In the genomic region with DNA sequence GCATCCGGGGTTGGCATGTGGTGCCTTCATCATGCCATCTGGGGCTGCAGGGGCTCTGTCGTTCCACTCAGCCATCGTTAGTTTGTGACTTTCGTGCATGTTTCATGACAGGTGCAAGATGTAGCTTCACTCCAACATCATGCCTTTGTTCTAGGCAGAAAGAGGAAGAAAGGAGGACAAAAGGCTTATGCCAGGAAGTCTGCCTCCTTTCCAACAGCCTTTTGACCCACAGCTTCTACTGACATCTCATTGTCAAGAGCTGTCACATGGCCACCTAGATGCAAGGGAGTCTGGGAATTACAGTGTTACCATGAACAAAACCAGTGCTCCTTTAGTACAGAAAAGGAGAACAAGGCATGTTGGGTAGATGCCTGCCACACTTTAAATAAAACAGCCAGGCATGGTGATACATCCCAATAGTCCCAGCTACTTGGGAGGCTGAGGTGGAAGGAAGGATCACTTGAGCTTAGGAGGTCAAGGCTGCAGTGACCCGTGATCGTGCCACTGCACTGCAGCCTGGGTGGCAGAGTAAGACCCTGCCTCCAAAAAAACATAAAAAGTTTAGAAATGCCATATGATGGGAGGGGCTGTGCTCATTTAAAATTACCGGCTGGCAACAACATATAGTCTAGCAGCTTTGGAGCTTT, we compare ENCODE assay signal across 12 cellular contexts. TPM values are rescaled to one million over a fixed set of nuclear protein-coding genes. Genes with fewer than 3 reads are reported as not detected.
DNase-seq lines count a peak whose midpoint lies in the region; ATAC-seq, FAIRE-seq and TF ChIP-seq lines count a peak whose summit lies in the region.
"Had no signal": no experiment of that assay in that cellular context is flagged by ENCODE, and none has a peak within 500 bp of the region (broad histone marks: within the 10 kb centered on the region; RNA-seq: fewer than 3 reads in every experiment).

No MANE protein-coding gene starts in this region.

- H3K4me1 Mint-ChIP-seq in chondrocyte (ENCODE audit: low read depth): peaks cover 11% of the 10 kb centered on the region
- H3K4me1 Mint-ChIP-seq in activated CD8-positive, alpha-beta T cell treated with anti-CD3 and anti-CD28 coated beads, Interleukin-2, amount 10 ng/mL, durations not matched to agents 7 days and 5 days (ENCODE audit: low read depth): peaks cover 17% of the 10 kb centered on the region
- peaks cover 15 to 35% (median 24%) of the 10 kb centered on the region in 4 donors for H3K4me1 Mint-ChIP-seq in naive thymus-derived CD8-positive, alpha-beta T cell

- DNase-seq in A549 (ENCODE audit: low read depth in 1 of 2, low spot score in 1 of 2) (no peak), G401 (ENCODE audit: low spot score) (peak; percentile 63), NCI-H345 treated with DMSO at 0.1 percent for 48 hours (lab: John Stamatoyannopoulos, UW; ENCODE audit: unreplicated experiment) (peak; percentile 38), chondrocyte (ENCODE audit: low spot score) (no peak), GM10266 (ENCODE audit: extremely low spot score) (no peak)
- no peak for DNase-seq in activated CD8-positive, alpha-beta T cell treated with anti-CD3 and anti-CD28 coated beads, Interleukin-2, amount 10 ng/mL, durations not matched to agents 7 days and 5 days
- DNase-seq in naive thymus-derived CD8-positive, alpha-beta T cell: no peak
- DNase-seq: activated naive CD8-positive, alpha-beta T cell treated with anti-CD3 and anti-CD28 coated beads, Interleukin-2, amount 50 U/mL, for 24 hours; stimulated activated CD4-positive, alpha-beta T cell treated with anti-CD3 and anti-CD28 coated beads, Interleukin-2, amount 100 ng/mL, for 48 hours; WERI-Rb-1 had no signal

- peaks cover 10% of the 10 kb centered on the region for H3K36me3 Mint-ChIP-seq in chondrocyte (ENCODE audit: low read depth)
- H3K36me3 Mint-ChIP-seq in activated CD8-positive, alpha-beta T cell treated with anti-CD3 and anti-CD28 coated beads, Interleukin-2, amount 10 ng/mL, durations not matched to agents 7 days and 5 days (ENCODE audit: low read depth): peaks cover 34% of the 10 kb centered on the region
- peaks cover 0 to 34% (median 11%) of the 10 kb centered on the region in 3 donors for H3K36me3 Mint-ChIP-seq in naive thymus-derived CD8-positive, alpha-beta T cell

- TF ChIP-seq EP300 in A549 (IDR thresholded peaks at IDR 0.05): no peak

- WGBS in A549 (ENCODE audit: missing lambda C conversion rate): 68% methylated on average over 7 of the region's 7 CpGs

- peaks cover 13% of the 10 kb centered on the region for H3K4me1 ChIP-seq in A549

- H3K27me3 Mint-ChIP-seq in chondrocyte (ENCODE audit: low read depth): no peaks in the 10 kb centered on the region
- H3K27me3 Mint-ChIP-seq in activated CD8-positive, alpha-beta T cell treated with anti-CD3 and anti-CD28 coated beads, Interleukin-2, amount 10 ng/mL, durations not matched to agents 7 days and 5 days (ENCODE audit: low read depth): no peaks in the 10 kb centered on the region
- H3K27me3 Mint-ChIP-seq in naive thymus-derived CD8-positive, alpha-beta T cell: no peaks in the 10 kb centered on the region
- H3K27me3 Mint-ChIP-seq: activated naive CD8-positive, alpha-beta T cell treated with anti-CD3 and anti-CD28 coated beads, Interleukin-2, amount 50 U/mL, for 24 hours; stimulated activated memory B cell treated with anti-CD40 and anti-IgM and Interleukin-4, amounts not matched to agents 10 μg/mL and 1 μg/mL and 100 μg/mL, for 72 hours had no signal

- no peak for TF ChIP-seq POLR2A in A549 (IDR thresholded peaks at IDR 0.05; ENCODE audit: low read length)

- FAIRE-seq in A549 (lab: Jason Lieb, UNC): no peak

- in situ Hi-C loops in G401 (cut with HindIII; ENCODE audit: low sequenced_read_pairs): no loop called here

- H3K9me3 Mint-ChIP-seq in chondrocyte (ENCODE audit: low read depth): no peaks in the 10 kb centered on the region
- H3K9me3 Mint-ChIP-seq in activated CD8-positive, alpha-beta T cell treated with anti-CD3 and anti-CD28 coated beads, Interleukin-2, amount 10 ng/mL, durations not matched to agents 7 days and 5 days (ENCODE audit: insufficient read depth): no peaks in the 10 kb centered on the region
- H3K9me3 Mint-ChIP-seq in naive thymus-derived CD8-positive, alpha-beta T cell: no peaks in the 10 kb centered on the region
- H3K9me3 Mint-ChIP-seq: activated naive CD8-positive, alpha-beta T cell treated with anti-CD3 and anti-CD28 coated beads, Interleukin-2, amount 50 U/mL, for 24 hours; stimulated activated memory B cell treated with anti-CD40 and anti-IgM and Interleukin-4, amounts not matched to agents 10 μg/mL and 1 μg/mL and 100 μg/mL, for 72 hours had no signal

- TF ChIP-seq RAD21 in A549 (conservative IDR thresholded peaks at IDR 0.05 in 1 of 2, IDR thresholded peaks at IDR 0.05 in 1 of 2): no peak

- POLR2A ChIA-PET in A549 (lab: Yijun Ruan, JAX): interaction anchor here (1.2 kb wide), 1 partner anchor 156 kb away, joined by 5 read pairs; the partner anchor contains the start of gene MORC3
- POLR2A ChIA-PET in activated CD8-positive, alpha-beta T cell treated with anti-CD3 and anti-CD28 coated beads, Interleukin-2, amount 10 ng/mL, durations not matched to agents 7 days and 5 days (lab: Charles Lee): interaction anchor here (2.0 kb wide), 1 partner anchor 10 kb away, joined by 5 read pairs; no protein-coding TSS in a partner anchor
- POLR2A ChIA-PET in naive thymus-derived CD8-positive, alpha-beta T cell (lab: Charles Lee): interaction anchor here (0.6 to 1.2 kb wide), 3 partner anchors 10 to 156 kb away, joined by 3 read pairs; no protein-coding TSS in a partner anchor

- H3K4me3 Mint-ChIP-seq in chondrocyte (ENCODE audit: unreplicated experiment): no peak overlapping the region
- no peak overlapping the region for H3K4me3 Mint-ChIP-seq in activated CD8-positive, alpha-beta T cell treated with anti-CD3 and anti-CD28 coated beads, Interleukin-2, amount 10 ng/mL, durations not matched to agents 7 days and 5 days
- no peak overlapping the region for H3K4me3 Mint-ChIP-seq in naive thymus-derived CD8-positive, alpha-beta T cell
- H3K4me3 Mint-ChIP-seq: activated naive CD8-positive, alpha-beta T cell treated with anti-CD3 and anti-CD28 coated beads, Interleukin-2, amount 50 U/mL, for 24 hours; stimulated activated memory B cell treated with anti-CD40 and anti-IgM and Interleukin-4, amounts not matched to agents 10 μg/mL and 1 μg/mL and 100 μg/mL, for 72 hours had no signal

- peak overlapping the region; percentile 42 for H3K27ac Mint-ChIP-seq in chondrocyte (ENCODE audit: unreplicated experiment)
- H3K27ac Mint-ChIP-seq in activated CD8-positive, alpha-beta T cell treated with anti-CD3 and anti-CD28 coated beads, Interleukin-2, amount 10 ng/mL, durations not matched to agents 7 days and 5 days: no peak overlapping the region
- peak overlapping the region in 3 of 10 donors; percentile 11 to 73 (median 20) for H3K27ac Mint-ChIP-seq in naive thymus-derived CD8-positive, alpha-beta T cell
- H3K27ac Mint-ChIP-seq: activated naive CD8-positive, alpha-beta T cell treated with anti-CD3 and anti-CD28 coated beads, Interleukin-2, amount 50 U/mL, for 24 hours; stimulated activated memory B cell treated with anti-CD40 and anti-IgM and Interleukin-4, amounts not matched to agents 10 μg/mL and 1 μg/mL and 100 μg/mL, for 72 hours had no signal

- H3K27ac ChIP-seq in A549: no peak overlapping the region

- TF ChIP-seq CTCF in A549 (IDR thresholded peaks at IDR 0.05): no peak
- no peak for TF ChIP-seq CTCF in chondrocyte (IDR thresholded peaks at IDR 0.05)
- TF ChIP-seq CTCF in GM10266 (IDR thresholded peaks at IDR 0.05; ENCODE audit: control insufficient read depth, insufficient read depth, low read depth, missing control alignments): no peak

- CTCF ChIA-PET in A549 (lab: Yijun Ruan, JAX): interaction anchor here (1.0 to 2.4 kb wide), 4 partner anchors 9 to 45 kb away, joined by 3 to 10 read pairs (median 6); no protein-coding TSS in a partner anchor
- CTCF ChIA-PET in activated CD8-positive, alpha-beta T cell treated with anti-CD3 and anti-CD28 coated beads, Interleukin-2, amount 10 ng/mL, durations not matched to agents 7 days and 5 days (lab: Charles Lee): interaction anchor here (0.8 to 2.4 kb wide), 5 partner anchors 9 to 67 kb away, joined by 3 to 17 read pairs (median 3); no protein-coding TSS in a partner anchor

- H3K9me3 ChIP-seq in A549: no peaks in the 10 kb centered on the region

- no peak overlapping the region for H3K4me3 ChIP-seq in A549

- H3K4me2 ChIP-seq in A549: peak overlapping the region; percentile 53

- ATAC-seq in A549 (no peak), GM18873 (IDR thresholded peaks at IDR 0.05; ENCODE audit: low FRiP score, unreplicated experiment) (no peak)
- ATAC-seq in activated CD8-positive, alpha-beta T cell treated with anti-CD3 and anti-CD28 coated beads, Interleukin-2, amount 10 ng/mL, durations not matched to agents 7 days and 5 days: no peak
- ATAC-seq in naive thymus-derived CD8-positive, alpha-beta T cell: no peak
- ATAC-seq: activated naive CD8-positive, alpha-beta T cell treated with anti-CD3 and anti-CD28 coated beads, Interleukin-2, amount 50 U/mL, for 24 hours; stimulated activated memory B cell treated with anti-CD40 and anti-IgM and Interleukin-4, amounts not matched to agents 10 μg/mL and 1 μg/mL and 100 μg/mL, for 72 hours had no signal

RNA-seq across cellular contexts. Expression of gene DOP1B, which starts 7.3 kb away (rescaled TPM):
- polyA plus RNA-seq in A549 (2011; rRNA removed): 3.5 and 4.5 TPM in 2 replicates
- polyA plus RNA-seq in A549 (2012; cell fraction: cytosol; rRNA removed): 1.5 and 2.2 TPM in 2 replicates
- 2.5 and 3.2 TPM in 2 replicates for polyA plus RNA-seq in A549 (2012; cell fraction: nucleus; rRNA removed)
- polyA plus RNA-seq in A549 (2017; fragmentation: RNase III; extraction: RNeasy Plus Mini Kit Qiagen cat#74134 plus additional on column Dnase treatment): 2.8 to 3.8 TPM (median 3.0 TPM) in 3 replicates
- polyA minus RNA-seq in A549 (2011; rRNA and poly(A)+ RNA removed): 4.6 and 6.0 TPM in 2 replicates
- total RNA-seq in G401 (2014; rRNA removed; shearing (Covaris generic)): 4.0 and 4.1 TPM in 2 replicates
- 17.1 to 23.1 TPM (median 17.8 TPM) in 3 replicates for total RNA-seq in chondrocyte
- total RNA-seq in activated CD8-positive, alpha-beta T cell treated with anti-CD3 and anti-CD28 coated beads, Interleukin-2, amount 10 ng/mL, durations not matched to agents 7 days and 5 days: 10 to 100 TPM; 30.3 to 30.9 TPM
- 10 to 100 TPM; 15.4 to 15.8 TPM for total RNA-seq in naive thymus-derived CD8-positive, alpha-beta T cell
- 1 to 10 TPM; 4.6 to 8.4 (median 5.0) TPM for polyA plus RNA-seq in naive thymus-derived CD8-positive, alpha-beta T cell

RNA-seq across cellular contexts. Expression of gene CBR3, which starts 29.0 kb away (rescaled TPM):
- 5.2 and 6.1 TPM in 2 replicates for polyA plus RNA-seq in A549 (2011; rRNA removed)
- polyA plus RNA-seq in A549 (2012; cell fraction: cytosol; rRNA removed): 9.9 and 11.2 TPM in 2 replicates
- 5.9 and 7.9 TPM in 2 replicates for polyA plus RNA-seq in A549 (2012; cell fraction: nucleus; rRNA removed)
- polyA plus RNA-seq in A549 (2017; fragmentation: RNase III; extraction: RNeasy Plus Mini Kit Qiagen cat#74134 plus additional on column Dnase treatment): 5.9 to 6.5 TPM (median 6.5 TPM) in 3 replicates
- 0.97 and 1.7 TPM in 2 replicates for polyA minus RNA-seq in A549 (2011; rRNA and poly(A)+ RNA removed)
- 39.2 and 53.8 TPM in 2 replicates for total RNA-seq in G401 (2014; rRNA removed; shearing (Covaris generic))
- 3.4 to 7.4 TPM (median 3.5 TPM) in 3 replicates for total RNA-seq in chondrocyte
- total RNA-seq in activated CD8-positive, alpha-beta T cell treated with anti-CD3 and anti-CD28 coated beads, Interleukin-2, amount 10 ng/mL, durations not matched to agents 7 days and 5 days: 10 to 100 TPM; 29.6 to 32.3 TPM
- 1 to 10 TPM; 4.6 to 5.3 TPM for total RNA-seq in naive thymus-derived CD8-positive, alpha-beta T cell
- polyA plus RNA-seq in naive thymus-derived CD8-positive, alpha-beta T cell: 10 to 100 TPM in 1 of 3 donors, 1 to 10 TPM in 2; 5.4 to 11.6 (median 8.0) TPM

Comparison
In these comparisons a context has a peak if more than half of its experiments do, and no peak if none do; other contexts are left out.
1. DNase-seq: peak in G401 (single experiment) and NCI-H345 treated with DMSO at 0.1 percent for 48 hours (single experiment); none in A549 (0 of 2), chondrocyte (single experiment), GM10266 (single experiment), activated CD8-positive, alpha-beta T cell treated with anti-CD3 and anti-CD28 coated beads, Interleukin-2, amount 10 ng/mL, durations not matched to agents 7 days and 5 days (single experiment) and naive thymus-derived CD8-positive, alpha-beta T cell (0 of 10).